8 cellular contexts compared by ENCODE assay signal in genomic region chr18:76492669-76493212, GRCh38. TPM values are rescaled to one million over a fixed set of nuclear protein-coding genes. Genes with fewer than 3 reads are reported as not detected.
DNase-seq lines count a peak whose midpoint lies in the region; ATAC-seq, FAIRE-seq and TF ChIP-seq lines count a peak whose summit lies in the region.

No MANE protein-coding gene starts in this region.

- ATAC-seq in HG02763 (IDR thresholded peaks at IDR 0.05; ENCODE audit: unreplicated experiment) (peak; percentile 74), pancreas (peak; percentile 84 to 91 (median 86))

- WGBS in adrenal gland, 4 donors: 0 to 1% (median 0%) methylated on average over 21 to 31 of the region's 31 CpGs
- 0% methylated on average over 31 of the region's 31 CpGs for WGBS in pancreas, 2 donors
- WGBS in thyroid gland, 2 donors: 0 to 1% methylated on average over 21 to 27 of the region's 31 CpGs

- H3K4me3 ChIP-seq in adrenal gland: peak overlapping the region; percentile 30 to 95 (median 48)
- H3K4me3 ChIP-seq in pancreas: peak overlapping the region; percentile 52 to 75 (median 62)
- H3K4me3 ChIP-seq in thyroid gland (replicated peaks in 1 of 3): peak overlapping the region; percentile 65 to 93 (median 71)

- FAIRE-seq in GM12892 (lab: Jason Lieb, UNC): peak; percentile 74
- FAIRE-seq in pancreas (lab: Jason Lieb, UNC): peak; percentile 37

- intact Hi-C loops in adrenal gland (cut with DNase I): no loop called here
- intact Hi-C loops in cardiac septum (cut with DNase I): no loop called here
- intact Hi-C loops in pancreas (cut with DNase I): no loop called here
- intact Hi-C loops in thyroid gland (cut with DNase I): no loop called here

- TF ChIP-seq CTCF in adrenal gland (IDR thresholded peaks at IDR 0.05) (no peak), pancreas (IDR thresholded peaks at IDR 0.05) (no peak), thyroid gland (IDR thresholded peaks at IDR 0.05) (no peak)

- H3K27me3 ChIP-seq in adrenal gland (no peaks in the 10 kb centered on the region), pancreas (no peaks in the 10 kb centered on the region), thyroid gland (no peaks in the 10 kb centered on the region)

- H3K4me1 ChIP-seq in adrenal gland (replicated peaks in 1 of 2): peaks cover 13 to 29% of the 10 kb centered on the region in 2 donors
- H3K4me1 ChIP-seq in pancreas: peaks cover 6 to 23% (median 7%) of the 10 kb centered on the region in 3 donors
- H3K4me1 ChIP-seq in thyroid gland: peaks cover 16 to 19% of the 10 kb centered on the region in 2 donors

- TF ChIP-seq POLR2A in GM12892 (IDR thresholded peaks at IDR 0.05; ENCODE audit: low read depth, low read length): no peak; the same call in 1 of the 2 replicates
- peak in 1 of 2 donors; percentile 75 for TF ChIP-seq POLR2A in adrenal gland (IDR thresholded peaks at IDR 0.05)
- peak; percentile 11 to 73 for TF ChIP-seq POLR2A in thyroid gland (IDR thresholded peaks at IDR 0.05)

- H3K36me3 ChIP-seq in adrenal gland (replicated peaks in 1 of 2) (no peaks in the 10 kb centered on the region), pancreas (no peaks in the 10 kb centered on the region), thyroid gland (no peaks in the 10 kb centered on the region)

- DNase-seq in GM12892 (ENCODE audit: insufficient read length) (peak; percentile 77), NCI-H1417 (lab: John Stamatoyannopoulos, UW) (peak; percentile 98 to 100 (median 100)), SW480 (ENCODE audit: low spot score) (peak; percentile 89), adrenal gland (peak; percentile 98 to 100 (median 100)), cardiac septum (ENCODE audit: low spot score) (peak; percentile 100), pancreas (peak; percentile 97 to 100 (median 99)), thyroid gland (peak; percentile 99 to 100)

- no peaks in the 10 kb centered on the region for H3K9me3 ChIP-seq in adrenal gland (replicated peaks in 1 of 3)
- no peaks in the 10 kb centered on the region for H3K9me3 ChIP-seq in pancreas
- H3K9me3 ChIP-seq in thyroid gland: no peaks in the 10 kb centered on the region

- H3K27ac ChIP-seq in adrenal gland: peak overlapping the region; percentile 58 to 95 (median 89)
- H3K27ac ChIP-seq in pancreas: peak overlapping the region; percentile 64 to 88 (median 81)
- peak overlapping the region; percentile 85 to 92 (median 92) for H3K27ac ChIP-seq in thyroid gland

RNA-seq across cellular contexts. Expression of gene ZNF516, which starts 2.3 kb away (rescaled TPM):
- polyA plus RNA-seq in GM12892 (2012; ENCODE audit: missing spikeins): 2.5 TPM
- total RNA-seq in adrenal gland: 10 to 100 TPM; 23.8 to 60.1 (median 36.2) TPM
- polyA plus RNA-seq in adrenal gland: 10 to 100 TPM in 2 of 3 donors, 1 to 10 TPM in 1; 8.6 to 18.0 (median 15.0) TPM
- 14.7 TPM for total RNA-seq in cardiac septum
- total RNA-seq in pancreas: 10 to 100 TPM; 10.3 to 21.3 (median 14.1) TPM
- polyA plus RNA-seq in pancreas: 1 to 10 TPM; 5.4 to 9.3 TPM
- 10 to 100 TPM; 25.4 to 44.8 (median 28.6) TPM for total RNA-seq in thyroid gland

Comparison
In these comparisons a context has a peak if more than half of its experiments do, and no peak if none do; other contexts are left out.
1. Peak in every context shown above with its lines: DNase-seq, ATAC-seq, H3K4me3 ChIP-seq and H3K27ac ChIP-seq.